In genomic region chr4:100165809-100166208, GRCh38 we compare ENCODE assay signal across 12 cellular contexts. TPM values are rescaled to one million over a fixed set of nuclear protein-coding genes. Genes with fewer than 3 reads are reported as not detected.
A peak's percentile ranks its signal among the peaks of the same experiment; 100 is the strongest.
DNase-seq lines count a peak whose midpoint lies in the region; ATAC-seq and TF ChIP-seq lines count a peak whose summit lies in the region.
"Had no signal": no experiment of that assay in that cellular context is flagged by ENCODE, and none has a peak within 500 bp of the region (broad histone marks: within the 10 kb centered on the region; RNA-seq: fewer than 3 reads in every experiment).

No MANE protein-coding gene starts in this region.

- peak; percentile 38 for ATAC-seq in HG03520 (IDR thresholded peaks at IDR 0.05; ENCODE audit: unreplicated experiment)
- no peak for ATAC-seq in GM18861 (IDR thresholded peaks at IDR 0.05; ENCODE audit: unreplicated experiment)
- ATAC-seq: heart right ventricle had no signal

- in situ Hi-C loops in SK-MEL-5 (cut with HindIII; ENCODE audit: low pct_unique_long_range_greater_than_20kb, low sequenced_read_pairs): no loop called here

- DNase-seq in GM12865 (ENCODE audit: low read depth) (peak; percentile 23), SK-MEL-5 (ENCODE audit: low read depth, low spot score) (peak; percentile 33), iris pigment epithelial cell (ENCODE audit: low read depth) (peak; percentile 55), foreskin melanocyte (no peak), NCI-H2029 (lab: John Stamatoyannopoulos, UW) (no peak)
- DNase-seq: heart right ventricle, naive B cell, NCI-H187, NCI-H446, spleen had no signal

- no peak overlapping the region for H3K4me3 ChIP-seq in GM12865 (ENCODE audit: low read depth, low read length)
- H3K4me3 ChIP-seq: heart right ventricle, spleen had no signal

- no peak for TF ChIP-seq CTCF in GM12865 (IDR thresholded peaks at IDR 0.05; ENCODE audit: insufficient read depth, low read depth, low read length, missing control alignments)

RNA-seq across cellular contexts. Expression of gene DDIT4L, which starts 24.5 kb away (rescaled TPM):
- 0.53 and 0.55 TPM in 2 replicates for total RNA-seq in SK-MEL-5 (2014; rRNA removed; shearing (Covaris generic))
- 0.30 and 0.43 TPM in 2 replicates for polyA plus RNA-seq in SK-MEL-5 (2015; cell fraction: cytosol; rRNA removed)
- 0.78 TPM in 1 of 2 replicates, not detected in the other for polyA plus RNA-seq in SK-MEL-5 (2015; cell fraction: nucleus; rRNA removed)

Comparison
In these comparisons a context has a peak if more than half of its experiments do, and no peak if none do; other contexts are left out.
1. DNase-seq: peak in GM12865 (single experiment), SK-MEL-5 (single experiment) and iris pigment epithelial cell (single experiment); none in foreskin melanocyte (single experiment) and NCI-H2029 (single experiment).